ENCODE assay signal across 8 cellular contexts in the genomic region with DNA sequence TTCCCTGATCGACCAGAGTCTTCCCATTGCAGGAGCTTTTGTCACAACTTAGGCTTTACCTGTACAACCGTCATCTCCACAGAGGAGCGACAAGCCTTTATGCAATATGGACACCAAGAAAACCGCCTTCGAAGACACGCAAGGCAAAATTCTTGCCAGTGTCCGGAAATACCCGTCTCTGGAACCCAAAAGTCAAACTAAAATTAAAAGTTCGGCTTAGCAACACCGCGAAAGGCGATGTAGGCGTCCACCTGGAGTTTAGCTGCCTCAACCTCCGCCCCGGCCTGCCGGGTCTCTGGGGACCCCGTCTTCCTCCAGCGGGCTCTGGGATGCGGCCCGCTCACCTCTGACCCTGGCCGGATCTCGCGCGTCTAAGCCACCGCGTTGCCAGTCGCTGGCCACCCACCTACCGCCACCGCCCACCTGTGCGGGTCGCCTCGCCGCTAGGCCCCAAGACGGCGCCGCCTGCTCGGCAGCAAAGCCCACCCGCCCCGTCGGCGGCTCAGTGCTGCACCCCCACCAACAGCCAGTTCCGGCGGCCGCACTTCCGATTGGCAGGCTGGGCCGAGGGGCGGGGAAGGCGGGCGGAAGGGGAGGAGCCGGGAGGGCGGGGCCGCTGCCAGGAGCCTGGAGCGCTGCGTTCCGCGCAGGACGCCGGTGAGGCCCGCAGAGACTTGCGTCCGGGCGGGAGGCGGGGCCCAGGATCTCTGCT. TPM values are rescaled to one million over a fixed set of nuclear protein-coding genes. Genes with fewer than 3 reads are reported as not detected.
A peak's percentile ranks its signal among the peaks of the same experiment; 100 is the strongest.
DNase-seq lines count a peak whose midpoint lies in the region; ATAC-seq and TF ChIP-seq lines count a peak whose summit lies in the region.

A gene (minus strand): TSS at position 553 of the 712 bp plus-strand sequence. CDS start 8,198 bp downstream, outside the sequence.

- peaks cover 11% of the 10 kb centered on the region for H3K4me1 Mint-ChIP-seq in endothelial cell (ENCODE audit: unreplicated experiment)

- H3K9me3 Mint-ChIP-seq in endothelial cell (ENCODE audit: unreplicated experiment) = no peaks in the 10 kb centered on the region

- H2AFZ ChIP-seq in OCI-LY3 (ENCODE audit: low read depth, low read length) = peak within 1 kb of the TSS; percentile 92

- no peaks in the 10 kb centered on the region for H3K27me3 Mint-ChIP-seq in endothelial cell (ENCODE audit: unreplicated experiment)

- H3K79me2 ChIP-seq in OCI-LY3 (ENCODE audit: low read length) = peaks cover 35% of the 10 kb centered on the region

- peak within 1 kb of the TSS; percentile 89 for H3K4me2 ChIP-seq in OCI-LY3 (ENCODE audit: low read length)

- H3K4me3 Mint-ChIP-seq in endothelial cell (ENCODE audit: unreplicated experiment) = peak within 1 kb of the TSS; percentile 96

- H3K36me3 Mint-ChIP-seq in endothelial cell (ENCODE audit: low read depth, unreplicated experiment) = peaks cover 8% of the 10 kb centered on the region

- H4K20me1 ChIP-seq in OCI-LY3 (ENCODE audit: insufficient read depth, low read length) = no peaks in the 10 kb centered on the region

- H3K9me3 ChIP-seq in HUES64 (ENCODE audit: insufficient read depth, low read depth, low read length) = no peaks in the 10 kb centered on the region
- H3K9me3 ChIP-seq in OCI-LY3 (ENCODE audit: insufficient read depth, low read length) = no peaks in the 10 kb centered on the region

- TF ChIP-seq CTCF in OCI-LY3 (IDR thresholded peaks at IDR 0.05; ENCODE audit: low read depth, low read length) = no peak
- no peak for TF ChIP-seq CTCF in endothelial cell (IDR thresholded peaks at IDR 0.05; ENCODE audit: unreplicated experiment)

- H3K36me3 ChIP-seq in HUES64 (ENCODE audit: insufficient read depth, low read length) (peaks cover 6% of the 10 kb centered on the region), OCI-LY3 (replicated peaks; ENCODE audit: low read depth, low read length) (peaks cover 4% of the 10 kb centered on the region)

- peak within 1 kb of the TSS; percentile 79 for H3K27ac ChIP-seq in HUES64 (ENCODE audit: low read depth, low read length)
- peak within 1 kb of the TSS; percentile 52 for H3K27ac ChIP-seq in OCI-LY3 (ENCODE audit: low read length)

- H3K4me1 ChIP-seq in HUES64 (ENCODE audit: insufficient read depth, low read length) (no peaks in the 10 kb centered on the region; the same call in 1 of the 2 replicates), OCI-LY3 (ENCODE audit: low read length) (peaks cover 7% of the 10 kb centered on the region)

- H3K27me3 ChIP-seq in HUES64 (ENCODE audit: insufficient read depth, low read length) = no peaks in the 10 kb centered on the region
- no peaks in the 10 kb centered on the region for H3K27me3 ChIP-seq in OCI-LY3 (ENCODE audit: low read depth, low read length)

- peak within 1 kb of the TSS; percentile 98 for H3K27ac Mint-ChIP-seq in endothelial cell (ENCODE audit: unreplicated experiment)

- under 1% methylated on average over 63 of the region's 63 CpGs for WGBS in HUES64

- peak within 1 kb of the TSS; percentile 95 for H3K9ac ChIP-seq in HUES64 (ENCODE audit: low read depth, low read length)
- peak within 1 kb of the TSS; percentile 81 for H3K9ac ChIP-seq in OCI-LY3 (ENCODE audit: low read length)

- ATAC-seq in GM21515 (IDR thresholded peaks at IDR 0.05; ENCODE audit: unreplicated experiment) = peak; percentile 97

- H3K4me3 ChIP-seq in HUES64 (ENCODE audit: low read length) (peak within 1 kb of the TSS; percentile 81), OCI-LY3 (ENCODE audit: low read length) (peak within 1 kb of the TSS; percentile 92)

- DNase-seq in DMS 273 (lab: John Stamatoyannopoulos, UW; ENCODE audit: unreplicated experiment) (peak; percentile 92), endothelial cell (ENCODE audit: low spot score) (peak; percentile 94), midbrain (lab: John Stamatoyannopoulos, UW) (peak; percentile 94)
- peak; percentile 95 for DNase-seq in activated CD8-positive, alpha-beta memory T cell treated with anti-CD3 and anti-CD28 coated beads, Interleukin-2, amount 50 U/mL, for 48 hours
- DNase-seq in stimulated activated CD8-positive, alpha-beta memory T cell treated with anti-CD3 and anti-CD28 coated beads, Interleukin-15, amount 100 ng/mL, for 48 hours (ENCODE audit: low read depth in 2 of 2) = peak; percentile 91

RNA-seq across cellular contexts. Expression of the gene that starts here (rescaled TPM):
- polyA plus RNA-seq in HUES64 (2013, experiment 1 of 2) = 49.9 TPM
- 62.8 TPM for polyA plus RNA-seq in HUES64 (2013, experiment 2 of 2)
- 56.1 TPM for total RNA-seq in endothelial cell (ENCODE audit: unreplicated experiment)

Comparison
In these comparisons a context has a peak if more than half of its experiments do, and no peak if none do; other contexts are left out.
1. Peak in every context shown above with its lines: DNase-seq, ATAC-seq, H3K4me3 ChIP-seq and H3K27ac ChIP-seq.